12 cellular contexts compared by ENCODE assay signal in genomic region chr1:15943515-15944307, GRCh38.
"Had no signal": no experiment of that assay in that cellular context is flagged by ENCODE, and none has a peak within 500 bp of the region (broad histone marks: within the 10 kb centered on the region; RNA-seq: fewer than 3 reads in every experiment).

No MANE protein-coding gene starts in this region.

- H3K27ac Mint-ChIP-seq: activated B cell treated with CpG ODN at 0.5 μM for 24 hours; activated CD4-positive, alpha-beta T cell treated with anti-CD3 and anti-CD28 coated beads, Interleukin-2, amount 10 ng/mL, durations not matched to agents 7 days and 5 days; activated naive CD8-positive, alpha-beta T cell; stimulated activated naive CD8-positive, alpha-beta T cell treated with anti-CD3 and anti-CD28 coated beads, Interleukin-15, Interleukin-2, amounts not matched to agents 100 ng/mL and 50 ng/mL, for 24 hours; T-helper 2 cell treated with Interferon-gamma antibody and Interleukin-4, amounts not matched to agents 5 μg/mL and 100 μg/mL, for 36 hours had no signal

- H3K27ac ChIP-seq: upper lobe of right lung had no signal

- DNase-seq: activated B cell treated with CpG ODN at 0.5 μM for 24 hours; activated CD4-positive, alpha-beta T cell treated with anti-CD3 and anti-CD28 coated beads, Interleukin-2, amount 10 ng/mL, durations not matched to agents 7 days and 5 days; activated effector memory CD4-positive, alpha-beta T cell treated with anti-CD3 and anti-CD28 coated beads, Interleukin-2, amount 50 U/mL, for 16 hours; amniotic stem cell; dermis blood vessel endothelial cell; midbrain; psoas muscle; upper lobe of right lung had no signal

- H3K4me3 ChIP-seq: psoas muscle, upper lobe of right lung had no signal

- H3K4me3 Mint-ChIP-seq: activated B cell treated with CpG ODN at 0.5 μM for 24 hours; activated CD4-positive, alpha-beta T cell treated with anti-CD3 and anti-CD28 coated beads, Interleukin-2, amount 10 ng/mL, durations not matched to agents 7 days and 5 days; activated naive CD8-positive, alpha-beta T cell; stimulated activated naive CD8-positive, alpha-beta T cell treated with anti-CD3 and anti-CD28 coated beads, Interleukin-15, Interleukin-2, amounts not matched to agents 100 ng/mL and 50 ng/mL, for 24 hours; T-helper 2 cell treated with Interferon-gamma antibody and Interleukin-4, amounts not matched to agents 5 μg/mL and 100 μg/mL, for 36 hours had no signal

- H3K27me3 Mint-ChIP-seq: activated B cell treated with CpG ODN at 0.5 μM for 24 hours; activated CD4-positive, alpha-beta T cell treated with anti-CD3 and anti-CD28 coated beads, Interleukin-2, amount 10 ng/mL, durations not matched to agents 7 days and 5 days; activated naive CD8-positive, alpha-beta T cell; stimulated activated naive CD8-positive, alpha-beta T cell treated with anti-CD3 and anti-CD28 coated beads, Interleukin-15, Interleukin-2, amounts not matched to agents 100 ng/mL and 50 ng/mL, for 24 hours had no signal

- ATAC-seq: psoas muscle, sciatic nerve, upper lobe of right lung had no signal

- H3K9me3 Mint-ChIP-seq: activated B cell treated with CpG ODN at 0.5 μM for 24 hours; activated CD4-positive, alpha-beta T cell treated with anti-CD3 and anti-CD28 coated beads, Interleukin-2, amount 10 ng/mL, durations not matched to agents 7 days and 5 days; stimulated activated naive CD8-positive, alpha-beta T cell treated with anti-CD3 and anti-CD28 coated beads, Interleukin-15, Interleukin-2, amounts not matched to agents 100 ng/mL and 50 ng/mL, for 24 hours; T-helper 2 cell treated with Interferon-gamma antibody and Interleukin-4, amounts not matched to agents 5 μg/mL and 100 μg/mL, for 36 hours had no signal

- H3K27me3 ChIP-seq: upper lobe of right lung had no signal

- H3K9me3 ChIP-seq: psoas muscle, upper lobe of right lung had no signal
